Comparison of ENCODE assay signal across 20 cellular contexts in genomic region chr5:143044265-143044664, GRCh38.
DNase-seq lines count a peak whose midpoint lies in the region; TF ChIP-seq lines count a peak whose summit lies in the region.
"Had no signal": no experiment of that assay in that cellular context is flagged by ENCODE, and none has a peak within 500 bp of the region (broad histone marks: within the 10 kb centered on the region; RNA-seq: fewer than 3 reads in every experiment).

No MANE protein-coding gene starts in this region.

- no peak overlapping the region for H2BK120ac ChIP-seq in neuronal stem cell (ENCODE audit: low read depth, low read length)

- H3K4me1 ChIP-seq in neuronal stem cell (ENCODE audit: control insufficient read depth in 2 of 2, insufficient read depth in 1 of 2, low read depth in 1 of 2, low read length in 2 of 2) = peaks cover 0 to 7% of the 10 kb centered on the region in 2 donors
- H3K4me1 ChIP-seq in subcutaneous abdominal adipose tissue (ENCODE audit: control insufficient read depth in 5 of 5, insufficient read depth in 5 of 5, low read length in 5 of 5) = peaks cover 2 to 18% (median 10%) of the 10 kb centered on the region in 5 donors
- peaks cover 25% of the 10 kb centered on the region for H3K4me1 ChIP-seq in SJCRH30
- H3K4me1 ChIP-seq in ascending aorta = no peaks in the 10 kb centered on the region

- peaks cover 73 to 87% of the 10 kb centered on the region in 2 donors for H3K36me3 Mint-ChIP-seq in CD14-positive monocyte

- no CpG with 5 or more reads among the region's 4 CpGs for WGBS in neuronal stem cell (ENCODE audit: extremely low coverage in 2 of 2, insufficient read length in 2 of 2, insufficient replicate concordance in 1 of 2), 2 donors

- intact Hi-C loops in CD14-positive monocyte (cut with micrococcal nuclease) (no loop called here), ascending aorta (cut with DNase I) (no loop called here)

- H2BK15ac ChIP-seq in neuronal stem cell (ENCODE audit: low read length) = no peak overlapping the region

- DNase-seq in CD14-positive monocyte (ENCODE audit: low spot score) = no peak
- peak; percentile 28 for DNase-seq in WERI-Rb-1
- DNase-seq in neuronal stem cell (ENCODE audit: low spot score) = no peak
- no peak for DNase-seq in activated CD8-positive, alpha-beta memory T cell treated with anti-CD3 and anti-CD28 coated beads, Interleukin-2, amount 50 U/mL, for 48 hours
- no peak for DNase-seq in SJCRH30
- no peak for DNase-seq in ascending aorta (ENCODE audit: low spot score in 2 of 2)
- DNase-seq: EL, GF-D8, KG1, NCI-H1105, NCI-H146, NCI-H2029, NCI-H226, NCI-H510A treated with DMSO at 0.1 percent for 48 hours, NCI-H748 treated with DMSO at 0.1 percent for 48 hours, RPMI8226, SHP77 had no signal

- no peak overlapping the region for H3K18ac ChIP-seq in neuronal stem cell (ENCODE audit: low read length)

- H3K23ac ChIP-seq in neuronal stem cell (ENCODE audit: low read depth, low read length, poor library complexity) = no peak overlapping the region

- no peak overlapping the region for H3K4ac ChIP-seq in neuronal stem cell (ENCODE audit: low read length)

- H2BK5ac ChIP-seq in neuronal stem cell (ENCODE audit: low read length) = no peak overlapping the region

- no peaks in the 10 kb centered on the region for H3K9me3 Mint-ChIP-seq in CD14-positive monocyte

- H3K27ac Mint-ChIP-seq in CD14-positive monocyte = peak overlapping the region in 4 of 7 donors; percentile 40 to 66 (median 51)

- no peak overlapping the region for H3K4me3 Mint-ChIP-seq in CD14-positive monocyte

- TF ChIP-seq CTCF in CD14-positive monocyte (IDR thresholded peaks at IDR 0.05) (no peak), WERI-Rb-1 (IDR thresholded peaks at IDR 0.05; ENCODE audit: low read depth, low read length) (no peak), ascending aorta (IDR thresholded peaks at IDR 0.05) (no peak)

- peak overlapping the region; percentile 70 for H2AK5ac ChIP-seq in neuronal stem cell (ENCODE audit: low read depth, low read length)

- H3K14ac ChIP-seq in neuronal stem cell (ENCODE audit: low read length) = no peak overlapping the region

- no peak overlapping the region for H4K91ac ChIP-seq in neuronal stem cell (ENCODE audit: low read depth, low read length, poor library complexity)

- H3K4me2 ChIP-seq in neuronal stem cell (ENCODE audit: insufficient read depth, low read length, poor library complexity, severe bottlenecking) = no peak overlapping the region

- peak overlapping the region; percentile 48 for H4K8ac ChIP-seq in neuronal stem cell (ENCODE audit: low read depth, low read length)

- H3K36me3 ChIP-seq in WERI-Rb-1 (no peaks in the 10 kb centered on the region), neuronal stem cell (replicated peaks in 1 of 2; ENCODE audit: control insufficient read depth in 2 of 2, insufficient read depth in 2 of 2, low read length in 2 of 2) (no peaks in the 10 kb centered on the region), subcutaneous abdominal adipose tissue (ENCODE audit: control insufficient read depth in 5 of 5, insufficient read depth in 5 of 5, low read length in 5 of 5) (peaks cover 0 to 7% (median 6%) of the 10 kb centered on the region in 5 donors), SJCRH30 (no peaks in the 10 kb centered on the region), ascending aorta (peaks cover 4 to 12% of the 10 kb centered on the region in 2 donors)

- H3K27ac ChIP-seq in WERI-Rb-1 (no peak overlapping the region), neuronal stem cell (replicated peaks; ENCODE audit: low read length) (peak overlapping the region; percentile 27), subcutaneous abdominal adipose tissue (ENCODE audit: low read depth, low read length) (peak overlapping the region; percentile 65), SJCRH30 (no peak overlapping the region), ascending aorta (no peak overlapping the region)
- H3K27ac ChIP-seq: C4-2B, SK-N-MC had no signal

- H2AFZ ChIP-seq in neuronal stem cell (ENCODE audit: low read length) = no peak overlapping the region

- H3K9ac ChIP-seq in neuronal stem cell (ENCODE audit: low read depth, low read length, poor library complexity) (no peak overlapping the region), subcutaneous abdominal adipose tissue (ENCODE audit: low read length in 5 of 5) (no peak overlapping the region)

- H3K27me3 Mint-ChIP-seq in CD14-positive monocyte (ENCODE audit: low read depth in 3 of 3) = no peaks in the 10 kb centered on the region

- H3K9me3 ChIP-seq in WERI-Rb-1 (ENCODE audit: severe bottlenecking) (no peaks in the 10 kb centered on the region), neuronal stem cell (replicated peaks in 1 of 2; ENCODE audit: control insufficient read depth in 2 of 2, insufficient read depth in 1 of 2, low read depth in 1 of 2, low read length in 2 of 2) (no peaks in the 10 kb centered on the region), subcutaneous abdominal adipose tissue (ENCODE audit: control insufficient read depth in 5 of 5, low read length in 5 of 5) (no peaks in the 10 kb centered on the region), SJCRH30 (replicated peaks) (no peaks in the 10 kb centered on the region), ascending aorta (no peaks in the 10 kb centered on the region)

- H2BK12ac ChIP-seq in neuronal stem cell (ENCODE audit: low read length) = no peak overlapping the region

- H3K79me1 ChIP-seq in neuronal stem cell (ENCODE audit: low read depth, low read length) = no peaks in the 10 kb centered on the region

- H3K4me3 ChIP-seq in WERI-Rb-1 (ENCODE audit: low read depth, low read length) (no peak overlapping the region), neuronal stem cell (ENCODE audit: low read length in 2 of 2) (no peak overlapping the region), subcutaneous abdominal adipose tissue (ENCODE audit: low read depth in 1 of 5, low read length in 5 of 5) (no peak overlapping the region), SJCRH30 (no peak overlapping the region), ascending aorta (no peak overlapping the region)
- H3K4me3 ChIP-seq: SK-N-MC had no signal

- peaks cover 5% of the 10 kb centered on the region for H3K4me1 Mint-ChIP-seq in CD14-positive monocyte

- H3K27me3 ChIP-seq in WERI-Rb-1 (ENCODE audit: insufficient read depth, low read depth, severe bottlenecking) (no peaks in the 10 kb centered on the region), neuronal stem cell (ENCODE audit: control insufficient read depth in 3 of 3, insufficient read depth in 3 of 3, low read depth in 1 of 3, low read length in 3 of 3) (no peaks in the 10 kb centered on the region), subcutaneous abdominal adipose tissue (ENCODE audit: control insufficient read depth in 5 of 5, insufficient read depth in 4 of 5, low read length in 5 of 5) (no peaks in the 10 kb centered on the region), SJCRH30 (no peaks in the 10 kb centered on the region), ascending aorta (no peaks in the 10 kb centered on the region)

Comparison
In these comparisons a context has a peak if more than half of its experiments do, and no peak if none do; other contexts are left out.
1. H3K27ac ChIP-seq: peak in neuronal stem cell (single experiment) and subcutaneous abdominal adipose tissue (single experiment); none in WERI-Rb-1 (single experiment), SJCRH30 (single experiment) and ascending aorta (0 of 2).